In genomic region chr15:58329781-58330467, GRCh38 we compare ENCODE assay signal across 9 cellular contexts.
A peak's percentile ranks its signal among the peaks of the same experiment; 100 is the strongest.
DNase-seq lines count a peak whose midpoint lies in the region; ATAC-seq and TF ChIP-seq lines count a peak whose summit lies in the region.
"Had no signal": no experiment of that assay in that cellular context is flagged by ENCODE, and none has a peak within 500 bp of the region (broad histone marks: within the 10 kb centered on the region; RNA-seq: fewer than 3 reads in every experiment).

No MANE protein-coding gene starts in this region.

- no peak for DNase-seq in stimulated activated effector memory CD8-positive, alpha-beta T cell treated with anti-CD3 and anti-CD28 coated beads, Interleukin-12 subunit alpha, Interleukin-12 subunit beta, amount 100 ng/mL, for 72 hours (ENCODE audit: low spot score in 2 of 2)
- DNase-seq in NCI-H1930 (lab: John Stamatoyannopoulos, UW) (no peak), hypothalamus (lab: John Stamatoyannopoulos, UW) (no peak)
- no peak for DNase-seq in activated naive CD4-positive, alpha-beta T cell (lab: John Stamatoyannopoulos, UW)
- DNase-seq: SHP77 treated with DMSO at 0.1 percent for 48 hours; stimulated activated CD4-positive, alpha-beta T cell treated with anti-CD3 and anti-CD28 coated beads, Interleukin-4, amount 100 ng/mL, for 24 hours had no signal

- peaks cover 3% of the 10 kb centered on the region for H3K36me3 Mint-ChIP-seq in brain
- peaks cover 13% of the 10 kb centered on the region for H3K36me3 Mint-ChIP-seq in stimulated activated effector memory CD8-positive, alpha-beta T cell treated with anti-CD3 and anti-CD28 coated beads, Interleukin-12 subunit alpha, Interleukin-12 subunit beta, amount 100 ng/mL, for 72 hours

- peaks cover 38% of the 10 kb centered on the region for H3K4me1 Mint-ChIP-seq in brain
- H3K4me1 Mint-ChIP-seq in stimulated activated effector memory CD8-positive, alpha-beta T cell treated with anti-CD3 and anti-CD28 coated beads, Interleukin-12 subunit alpha, Interleukin-12 subunit beta, amount 100 ng/mL, for 72 hours, result peaks cover 47% of the 10 kb centered on the region

- no peaks in the 10 kb centered on the region for H3K9me3 ChIP-seq in liver (ENCODE audit: control insufficient read depth in 4 of 4, low read length in 3 of 4)

- peak overlapping the region in 1 of 5 experiments; percentile 66 for H3K4me3 Mint-ChIP-seq in brain
- no peak overlapping the region for H3K4me3 Mint-ChIP-seq in stimulated activated effector memory CD8-positive, alpha-beta T cell treated with anti-CD3 and anti-CD28 coated beads, Interleukin-12 subunit alpha, Interleukin-12 subunit beta, amount 100 ng/mL, for 72 hours

- WGBS in liver, result 29% methylated on average over 9 of the region's 9 CpGs

- TF ChIP-seq RAD21 in Ishikawa (IDR thresholded peaks at IDR 0.05; ENCODE audit: low read depth) (no peak), liver (IDR thresholded peaks at IDR 0.05) (peak; percentile 56 to 69)

- H3K4me3 ChIP-seq in liver (ENCODE audit: low read depth in 1 of 3, low read length in 3 of 3), result peak overlapping the region in 2 of 3 donors; percentile 26 to 28

- H3K9ac ChIP-seq in liver (ENCODE audit: low read depth in 1 of 2, low read length in 2 of 2), result peak overlapping the region; percentile 68 to 89

- H3K9me3 Mint-ChIP-seq in brain, result peaks cover 10 to 34% (median 25%) of the 10 kb centered on the region in 5 experiments
- peaks cover 5% of the 10 kb centered on the region for H3K9me3 Mint-ChIP-seq in stimulated activated effector memory CD8-positive, alpha-beta T cell treated with anti-CD3 and anti-CD28 coated beads, Interleukin-12 subunit alpha, Interleukin-12 subunit beta, amount 100 ng/mL, for 72 hours

- no peaks in the 10 kb centered on the region for H3K27me3 ChIP-seq in liver (ENCODE audit: control insufficient read depth in 4 of 4, insufficient read depth in 4 of 4, low read length in 3 of 4)

- ATAC-seq in stimulated activated effector memory CD8-positive, alpha-beta T cell treated with anti-CD3 and anti-CD28 coated beads, Interleukin-12 subunit alpha, Interleukin-12 subunit beta, amount 100 ng/mL, for 72 hours, result no peak

- peaks cover 11 to 43% (median 31%) of the 10 kb centered on the region in 4 donors for H3K4me1 ChIP-seq in liver (ENCODE audit: control insufficient read depth in 4 of 4, insufficient read depth in 4 of 4, low read length in 3 of 4)

- peak overlapping the region; percentile 80 to 99 for H3K27ac ChIP-seq in liver (ENCODE audit: low read depth in 1 of 2, low read length in 2 of 2)

- H3K36me3 ChIP-seq in liver (ENCODE audit: control insufficient read depth in 4 of 4, insufficient read depth in 3 of 4, low read depth in 1 of 4, low read length in 3 of 4), result no peaks in the 10 kb centered on the region

- TF ChIP-seq EP300 in Ishikawa (IDR thresholded peaks at IDR 0.05; ENCODE audit: borderline replicate concordance), result peak; percentile 65

- H3K27me3 Mint-ChIP-seq in brain, result peaks cover 3% of the 10 kb centered on the region

- H3K27ac Mint-ChIP-seq in brain, result peak overlapping the region in 3 of 5 experiments; percentile 13 to 100 (median 97)
- peak overlapping the region; percentile 98 for H3K27ac Mint-ChIP-seq in stimulated activated effector memory CD8-positive, alpha-beta T cell treated with anti-CD3 and anti-CD28 coated beads, Interleukin-12 subunit alpha, Interleukin-12 subunit beta, amount 100 ng/mL, for 72 hours

- TF ChIP-seq CTCF in brain (conservative IDR thresholded peaks at IDR 0.05) (no peak), liver (IDR thresholded peaks at IDR 0.05; ENCODE audit: low read depth, low read length, missing input control) (no peak)

TF ChIP-seq in Ishikawa, 13 proteins besides CTCF, POLR2A, EP300 and RAD21 (continues in another document):
- TF ChIP-seq TCF12 (IDR thresholded peaks at IDR 0.05; ENCODE audit: low read depth) (peak; percentile 78), CEBPB (IDR thresholded peaks at IDR 0.05) (no peak), TAF1 (IDR thresholded peaks at IDR 0.05; ENCODE audit: low read depth) (no peak), EGR1 (IDR thresholded peaks at IDR 0.05) (no peak), NFIC (IDR thresholded peaks at IDR 0.05) (peak; percentile 64), REST (IDR thresholded peaks at IDR 0.05; ENCODE audit: low read depth) (no peak), TEAD4 (IDR thresholded peaks at IDR 0.05) (peak; percentile 50; the same call in 1 of the 2 replicates), CREB1 (IDR thresholded peaks at IDR 0.05; ENCODE audit: low read depth) (no peak), MAX (IDR thresholded peaks at IDR 0.05) (no peak)

TF ChIP-seq in liver, 16 proteins besides CTCF, POLR2A, EP300 and RAD21:
- TF ChIP-seq HNF4A (conservative IDR thresholded peaks at IDR 0.05), result peak; percentile 74 to 84
- peak; percentile 83 for TF ChIP-seq REST (IDR thresholded peaks at IDR 0.05)
- TF ChIP-seq FOXA1 (IDR thresholded peaks at IDR 0.05), result peak; percentile 72
- TF ChIP-seq TAF1 (conservative IDR thresholded peaks at IDR 0.05), result peak; percentile 71
- peak; percentile 55 for TF ChIP-seq ATF3 (IDR thresholded peaks at IDR 0.05)
- TF ChIP-seq JUND (IDR thresholded peaks at IDR 0.05), result peak; percentile 88 to 90
- TF ChIP-seq EGR1 (IDR thresholded peaks at IDR 0.05; ENCODE audit: low read depth in 2 of 2), result peak in 1 of 2 donors; percentile 64
- peak; percentile 98 for TF ChIP-seq SP1 (IDR thresholded peaks at IDR 0.05)
- no peak for TF ChIP-seq YY1 (IDR thresholded peaks at IDR 0.05)
- TF ChIP-seq RXRA (IDR thresholded peaks at IDR 0.05), result peak; percentile 94 to 97
- peak; percentile 57 for TF ChIP-seq NR2F2 (IDR thresholded peaks at IDR 0.05)
- TF ChIP-seq ZBTB33 (IDR thresholded peaks at IDR 0.05), result peak; percentile 83
- peak; percentile 56 for TF ChIP-seq HNF4G (IDR thresholded peaks at IDR 0.05)
- peak; percentile 82 for TF ChIP-seq MAX (IDR thresholded peaks at IDR 0.05)
- TF ChIP-seq FOXA2 (IDR thresholded peaks at IDR 0.05), result peak; percentile 88
- peak in 1 of 2 donors; percentile 48 for TF ChIP-seq GABPA (IDR thresholded peaks at IDR 0.05 in 1 of 2, conservative IDR thresholded peaks at IDR 0.05 in 1 of 2)
TF ChIP-seq in liver: peak in this region for 15.
